ENCODE assay signal across 16 cellular contexts in the genomic region with DNA sequence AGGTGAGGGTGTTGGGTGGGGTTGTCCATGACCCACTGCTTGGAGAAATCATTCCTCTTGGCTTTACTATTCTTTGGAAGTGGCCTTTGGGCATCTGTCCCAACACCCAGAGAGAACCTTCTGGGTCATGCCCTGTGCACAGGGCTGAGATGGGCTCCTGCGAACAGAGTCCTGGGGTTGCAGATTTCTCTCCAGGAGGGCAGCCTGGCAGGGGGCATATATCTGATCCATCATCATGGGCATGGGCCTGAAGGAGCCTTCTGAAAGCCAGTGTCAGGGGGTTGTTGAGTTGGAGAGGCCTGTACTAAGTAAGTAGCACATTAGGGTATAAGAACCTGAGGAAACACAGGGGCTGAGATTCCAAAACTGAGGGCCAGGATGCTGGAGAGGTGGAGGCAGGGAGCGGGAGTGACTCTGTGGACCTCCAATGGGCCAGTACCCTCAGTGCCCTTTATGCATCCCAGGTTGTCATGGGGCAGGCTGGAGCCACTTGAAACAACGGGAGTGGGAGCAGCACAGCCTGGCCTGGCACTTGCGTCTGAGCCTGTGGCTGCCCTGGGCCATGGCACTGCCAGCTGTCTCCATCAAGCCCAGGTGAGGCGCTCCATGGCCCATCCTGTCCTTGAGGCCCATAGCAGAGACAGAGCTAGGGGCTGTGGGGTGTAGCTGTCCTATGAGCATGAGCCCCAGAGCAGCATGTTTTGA.
"Had no signal": no experiment of that assay in that cellular context is flagged by ENCODE, and none has a peak within 500 bp of the region (broad histone marks: within the 10 kb centered on the region; RNA-seq: fewer than 3 reads in every experiment).

No MANE protein-coding gene starts in this region.

- H3K27ac ChIP-seq: colonic mucosa, left lung, thoracic aorta had no signal

- H3K9me3 ChIP-seq: colonic mucosa, left lung, SK-N-SH, thoracic aorta had no signal

- H3K36me3 ChIP-seq: colonic mucosa, left lung, thoracic aorta had no signal

- H3K27ac Mint-ChIP-seq: activated CD4-positive, alpha-beta memory T cell treated with anti-CD3 and anti-CD28 coated beads, Interleukin-2, amount 10 ng/mL, durations not matched to agents 7 days and 5 days; activated naive CD8-positive, alpha-beta T cell; progenitor cell of endocrine pancreas; stimulated activated memory B cell treated with anti-CD40 and anti-IgM and Interleukin-4, amounts not matched to agents 10 μg/mL and 1 μg/mL and 100 μg/mL, for 72 hours; T-helper 2 cell treated with Interferon-gamma antibody and Interleukin-4, amounts not matched to agents 5 μg/mL and 100 μg/mL, for 36 hours had no signal

- H3K4me3 Mint-ChIP-seq: activated CD4-positive, alpha-beta memory T cell treated with anti-CD3 and anti-CD28 coated beads, Interleukin-2, amount 10 ng/mL, durations not matched to agents 7 days and 5 days; activated naive CD8-positive, alpha-beta T cell; activated T-cell treated with anti-CD3 and anti-CD28 coated beads, Interleukin-2, amount 50 U/mL, for 4 hours; brain; stimulated activated memory B cell treated with anti-CD40 and anti-IgM and Interleukin-4, amounts not matched to agents 10 μg/mL and 1 μg/mL and 100 μg/mL, for 72 hours; T-helper 2 cell treated with Interferon-gamma antibody and Interleukin-4, amounts not matched to agents 5 μg/mL and 100 μg/mL, for 36 hours had no signal

- H3K9me3 Mint-ChIP-seq: activated CD4-positive, alpha-beta memory T cell treated with anti-CD3 and anti-CD28 coated beads, Interleukin-2, amount 10 ng/mL, durations not matched to agents 7 days and 5 days; activated T-cell treated with anti-CD3 and anti-CD28 coated beads, Interleukin-2, amount 50 U/mL, for 4 hours; brain; stimulated activated memory B cell treated with anti-CD40 and anti-IgM and Interleukin-4, amounts not matched to agents 10 μg/mL and 1 μg/mL and 100 μg/mL, for 72 hours; T-helper 2 cell treated with Interferon-gamma antibody and Interleukin-4, amounts not matched to agents 5 μg/mL and 100 μg/mL, for 36 hours had no signal

- H3K4me1 Mint-ChIP-seq: activated CD4-positive, alpha-beta memory T cell treated with anti-CD3 and anti-CD28 coated beads, Interleukin-2, amount 10 ng/mL, durations not matched to agents 7 days and 5 days; stimulated activated memory B cell treated with anti-CD40 and anti-IgM and Interleukin-4, amounts not matched to agents 10 μg/mL and 1 μg/mL and 100 μg/mL, for 72 hours had no signal

- H3K4me1 ChIP-seq: colonic mucosa, left lung had no signal

- H3K4me3 ChIP-seq: colonic mucosa, left lung, thoracic aorta had no signal

- H3K36me3 Mint-ChIP-seq: activated naive CD8-positive, alpha-beta T cell; brain; stimulated activated memory B cell treated with anti-CD40 and anti-IgM and Interleukin-4, amounts not matched to agents 10 μg/mL and 1 μg/mL and 100 μg/mL, for 72 hours had no signal

- H3K27me3 Mint-ChIP-seq: activated naive CD8-positive, alpha-beta T cell; stimulated activated memory B cell treated with anti-CD40 and anti-IgM and Interleukin-4, amounts not matched to agents 10 μg/mL and 1 μg/mL and 100 μg/mL, for 72 hours had no signal

- DNase-seq: activated CD4-positive, alpha-beta memory T cell treated with anti-CD3 and anti-CD28 coated beads, Interleukin-2, amount 10 ng/mL, durations not matched to agents 7 days and 5 days; activated CD4-positive, alpha-beta T cell treated with anti-CD3 and anti-CD28 coated beads for 48 hours; activated CD4-positive, CD25-positive, alpha-beta regulatory T cell; activated T-cell treated with anti-CD3 and anti-CD28 coated beads, Interleukin-2, amount 50 U/mL, for 4 hours; amygdala; central memory CD4-positive, alpha-beta T cell; left lung; stimulated activated CD4-positive, alpha-beta T cell treated with anti-CD3 and anti-CD28 coated beads, Interleukin-4, amount 100 ng/mL, for 4 hours had no signal

- ATAC-seq: activated T-cell treated with anti-CD3 and anti-CD28 coated beads, Interleukin-2, amount 50 U/mL, for 4 hours; left lung; stimulated activated memory B cell treated with anti-CD40 and anti-IgM and Interleukin-4, amounts not matched to agents 10 μg/mL and 1 μg/mL and 100 μg/mL, for 72 hours had no signal

- H3K27me3 ChIP-seq: colonic mucosa, left lung had no signal
